In genomic region chr9:87542180-87542579, GRCh38 we compare ENCODE assay signal across 25 cellular contexts.
"Had no signal": no experiment of that assay in that cellular context is flagged by ENCODE, and none has a peak within 500 bp of the region (broad histone marks: within the 10 kb centered on the region; RNA-seq: fewer than 3 reads in every experiment).

No MANE protein-coding gene starts in this region.

- H3K9me3 Mint-ChIP-seq: activated CD4-positive, alpha-beta T cell treated with anti-CD3 and anti-CD28 coated beads, Interleukin-2, amount 10 ng/mL, durations not matched to agents 24 days and 14 days; activated naive CD4-positive, alpha-beta T cell treated with anti-CD3 and anti-CD28 coated beads for 36 hours; activated T-cell treated with anti-CD3 and anti-CD28 coated beads, Interleukin-2, amount 50 U/mL, for 4 hours; brain; central memory CD8-positive, alpha-beta T cell had no signal

- H3K27me3 Mint-ChIP-seq: activated CD4-positive, alpha-beta T cell treated with anti-CD3 and anti-CD28 coated beads, Interleukin-2, amount 10 ng/mL, durations not matched to agents 24 days and 14 days; activated CD8-positive, alpha-beta memory T cell treated with anti-CD3 and anti-CD28 coated beads, Interleukin-2, amount 10 ng/mL, durations not matched to agents 7 days and 5 days; activated naive CD8-positive, alpha-beta T cell; brain had no signal

- DNase-seq: activated CD4-positive, alpha-beta T cell treated with anti-CD3 and anti-CD28 coated beads, Interleukin-2, amount 10 ng/mL, durations not matched to agents 24 days and 14 days; activated CD4-positive, alpha-beta T cell treated with anti-CD3 and anti-CD28 coated beads, Interleukin-2, amount 50 U/mL, for 48 hours; activated CD8-positive, alpha-beta memory T cell treated with anti-CD3 and anti-CD28 coated beads, Interleukin-2, amount 10 ng/mL, durations not matched to agents 7 days and 5 days; activated gamma-delta T cell; activated naive CD4-positive, alpha-beta T cell treated with anti-CD3 and anti-CD28 coated beads for 36 hours; activated T-cell treated with anti-CD3 and anti-CD28 coated beads, Interleukin-2, amount 50 U/mL, for 4 hours; amygdala; Karpas-422; NCI-H1105 treated with DMSO at 0.1 percent for 48 hours; NCI-H1436 treated with DMSO at 0.1 percent for 48 hours; NCI-H187; NCI-H2081 treated with DMSO at 0.1 percent for 48 hours; NCI-H446; NCI-H524; PC-9; Right ventricle myocardium superior; RPMI8226; SJCRH30; SK-N-SH; T-helper 1 cell had no signal

- H3K4me2 ChIP-seq: PC-9, SK-N-SH had no signal

- H3K27me3 ChIP-seq: SJCRH30 had no signal

- H3K9me2 ChIP-seq: SK-N-SH had no signal

- H2AFZ ChIP-seq: PC-9 had no signal

- ATAC-seq: activated CD8-positive, alpha-beta memory T cell treated with anti-CD3 and anti-CD28 coated beads, Interleukin-2, amount 10 ng/mL, durations not matched to agents 7 days and 5 days; activated T-cell treated with anti-CD3 and anti-CD28 coated beads, Interleukin-2, amount 50 U/mL, for 4 hours had no signal

- H3K4me3 ChIP-seq: PC-9, SJCRH30 had no signal

- H3K36me3 Mint-ChIP-seq: activated CD8-positive, alpha-beta memory T cell treated with anti-CD3 and anti-CD28 coated beads, Interleukin-2, amount 10 ng/mL, durations not matched to agents 7 days and 5 days; activated naive CD8-positive, alpha-beta T cell had no signal

- H3K9me3 ChIP-seq: SJCRH30, SK-N-SH had no signal

- H3K27ac ChIP-seq: PC-9, SJCRH30, VCaP had no signal

- H3K4me3 Mint-ChIP-seq: activated CD4-positive, alpha-beta T cell treated with anti-CD3 and anti-CD28 coated beads, Interleukin-2, amount 10 ng/mL, durations not matched to agents 24 days and 14 days; activated CD8-positive, alpha-beta memory T cell treated with anti-CD3 and anti-CD28 coated beads, Interleukin-2, amount 10 ng/mL, durations not matched to agents 7 days and 5 days; activated naive CD4-positive, alpha-beta T cell treated with anti-CD3 and anti-CD28 coated beads for 36 hours; activated naive CD8-positive, alpha-beta T cell; activated T-cell treated with anti-CD3 and anti-CD28 coated beads, Interleukin-2, amount 50 U/mL, for 4 hours; brain; central memory CD8-positive, alpha-beta T cell had no signal

- H3K4me1 Mint-ChIP-seq: activated CD4-positive, alpha-beta T cell treated with anti-CD3 and anti-CD28 coated beads, Interleukin-2, amount 10 ng/mL, durations not matched to agents 24 days and 14 days; activated CD8-positive, alpha-beta memory T cell treated with anti-CD3 and anti-CD28 coated beads, Interleukin-2, amount 10 ng/mL, durations not matched to agents 7 days and 5 days; central memory CD8-positive, alpha-beta T cell had no signal

- FAIRE-seq: astrocyte had no signal

- H3K27ac Mint-ChIP-seq: activated CD4-positive, alpha-beta T cell treated with anti-CD3 and anti-CD28 coated beads, Interleukin-2, amount 10 ng/mL, durations not matched to agents 24 days and 14 days; activated CD8-positive, alpha-beta memory T cell treated with anti-CD3 and anti-CD28 coated beads, Interleukin-2, amount 10 ng/mL, durations not matched to agents 7 days and 5 days; activated naive CD4-positive, alpha-beta T cell treated with anti-CD3 and anti-CD28 coated beads for 36 hours; activated naive CD8-positive, alpha-beta T cell; brain had no signal

- H3K9ac ChIP-seq: SK-N-SH had no signal
